1 cellular context compared by ENCODE assay signal in the genomic region with DNA sequence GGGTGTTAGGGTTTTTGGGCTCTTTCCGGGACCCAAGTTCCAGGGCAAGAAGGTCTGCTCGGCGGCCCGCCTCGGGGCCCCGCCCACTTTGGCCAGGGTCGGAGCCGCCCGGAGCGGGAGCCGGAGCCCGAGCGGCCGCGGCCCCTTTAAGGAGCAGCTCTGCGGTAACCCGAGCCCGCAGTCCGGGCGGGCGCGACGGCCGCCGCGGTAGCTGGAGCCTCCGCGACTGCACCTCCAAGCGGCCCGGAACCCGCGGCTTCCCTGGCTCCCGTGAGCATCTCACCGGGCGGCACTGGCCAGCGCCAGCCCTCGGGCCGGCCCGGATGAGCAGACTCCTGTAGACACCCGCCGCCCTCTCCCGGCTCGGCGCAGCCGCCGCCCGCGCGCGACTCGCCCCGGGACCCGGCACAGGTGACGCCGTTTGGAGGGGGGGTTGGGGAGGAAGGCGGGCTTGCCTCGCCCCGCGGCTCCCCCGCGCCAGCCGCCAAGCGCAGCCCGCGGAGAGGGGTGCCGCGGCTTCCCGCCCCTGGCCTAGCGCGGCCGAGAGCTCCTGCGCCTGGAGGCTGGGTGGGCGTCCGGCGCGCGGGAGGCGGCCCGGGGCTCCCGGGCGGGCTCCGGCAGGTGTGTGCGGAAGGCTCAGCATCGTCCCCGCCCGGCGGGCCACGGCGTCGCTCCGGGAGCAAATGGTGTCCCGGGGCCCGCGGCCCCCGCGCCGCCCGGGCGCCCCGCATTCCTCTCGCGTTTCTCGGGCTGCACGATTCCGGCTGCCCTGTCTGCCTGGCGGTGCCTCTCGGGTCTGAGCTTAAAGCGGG.
TF ChIP-seq lines count a peak whose summit lies in the region.

TSS of gene TLCD4 (plus strand) at position 149 of the 812 bp plus-strand sequence. CDS start 26,547 bp downstream, outside the sequence.

TF ChIP-seq in HepG2, 621 proteins besides CTCF, POLR2A, EP300 and RAD21 (continued from another document and continues in another):
- TF ChIP-seq, protein P1, sequence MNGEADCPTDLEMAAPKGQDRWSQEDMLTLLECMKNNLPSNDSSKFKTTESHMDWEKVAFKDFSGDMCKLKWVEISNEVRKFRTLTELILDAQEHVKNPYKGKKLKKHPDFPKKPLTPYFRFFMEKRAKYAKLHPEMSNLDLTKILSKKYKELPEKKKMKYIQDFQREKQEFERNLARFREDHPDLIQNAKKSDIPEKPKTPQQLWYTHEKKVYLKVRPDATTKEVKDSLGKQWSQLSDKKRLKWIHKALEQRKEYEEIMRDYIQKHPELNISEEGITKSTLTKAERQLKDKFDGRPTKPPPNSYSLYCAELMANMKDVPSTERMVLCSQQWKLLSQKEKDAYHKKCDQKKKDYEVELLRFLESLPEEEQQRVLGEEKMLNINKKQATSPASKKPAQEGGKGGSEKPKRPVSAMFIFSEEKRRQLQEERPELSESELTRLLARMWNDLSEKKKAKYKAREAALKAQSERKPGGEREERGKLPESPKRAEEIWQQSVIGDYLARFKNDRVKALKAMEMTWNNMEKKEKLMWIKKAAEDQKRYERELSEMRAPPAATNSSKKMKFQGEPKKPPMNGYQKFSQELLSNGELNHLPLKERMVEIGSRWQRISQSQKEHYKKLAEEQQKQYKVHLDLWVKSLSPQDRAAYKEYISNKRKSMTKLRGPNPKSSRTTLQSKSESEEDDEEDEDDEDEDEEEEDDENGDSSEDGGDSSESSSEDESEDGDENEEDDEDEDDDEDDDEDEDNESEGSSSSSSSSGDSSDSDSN (CRISPR knock-in tag; IDR thresholded peaks at IDR 0.05) = peak; percentile 84; the same call in 1 of the 2 replicates
- TF ChIP-seq ARID5B (CRISPR knock-in tag; IDR thresholded peaks at IDR 0.05) (no peak), SALL1 (CRISPR knock-in tag; IDR thresholded peaks at IDR 0.05) (peak; percentile 37; the same call in 1 of the 2 replicates), MED8 (CRISPR knock-in tag; IDR thresholded peaks at IDR 0.05; ENCODE audit: insufficient replicate concordance) (no peak), KLF13 (CRISPR knock-in tag; IDR thresholded peaks at IDR 0.05) (no peak), CERS6 (CRISPR knock-in tag; IDR thresholded peaks at IDR 0.05) (0 out of 2 replicates have a peak, but pooled peaks have one; percentile 47), ZNF546 (CRISPR knock-in tag; conservative IDR thresholded peaks at IDR 0.05) (0 out of 2 replicates have a peak, but pooled peaks have one; percentile 53), SMARCE1 (IDR thresholded peaks at IDR 0.05; ENCODE audit: borderline replicate concordance) (no peak), RFXAP (CRISPR knock-in tag; IDR thresholded peaks at IDR 0.05; ENCODE audit: borderline replicate concordance) (0 out of 2 replicates have a peak, but pooled peaks have one; percentile 16), TMF1 (CRISPR knock-in tag; IDR thresholded peaks at IDR 0.05; ENCODE audit: low read depth) (peak; percentile 63; the same call in 1 of the 2 replicates), POGK (CRISPR knock-in tag; conservative IDR thresholded peaks at IDR 0.05) (0 out of 2 replicates have a peak, but pooled peaks have one; percentile 16), ZNF10 (CRISPR knock-in tag; IDR thresholded peaks at IDR 0.05; ENCODE audit: borderline replicate concordance, low read depth) (no peak), MEF2D (CRISPR knock-in tag; IDR thresholded peaks at IDR 0.05) (no peak), ASH2L (IDR thresholded peaks at IDR 0.05; ENCODE audit: insufficient read length, low read depth, low read length) (peak; percentile 36), MTA1 (CRISPR knock-in tag; IDR thresholded peaks at IDR 0.05; ENCODE audit: borderline replicate concordance) (peak; percentile 44; the same call in 1 of the 2 replicates), PAX8 (CRISPR knock-in tag; IDR thresholded peaks at IDR 0.05; ENCODE audit: borderline replicate concordance) (0 out of 2 replicates have a peak, but pooled peaks have one; percentile 38), SKI (IDR thresholded peaks at IDR 0.05; ENCODE audit: partially characterized antibody) (peak; percentile 26), PHF8 (CRISPR knock-in tag; IDR thresholded peaks at IDR 0.05) (peak; percentile 54; the same call in 1 of the 2 replicates), ZSCAN12 (CRISPR knock-in tag; IDR thresholded peaks at IDR 0.05) (0 out of 2 replicates have a peak, but pooled peaks have one; percentile 29), ARNT2 (CRISPR knock-in tag; IDR thresholded peaks at IDR 0.05; ENCODE audit: low read depth) (peak; percentile 77; the same call in 1 of the 2 replicates), SAFB2 (CRISPR knock-in tag; IDR thresholded peaks at IDR 0.05; ENCODE audit: borderline replicate concordance, low read depth) (no peak), ZNF687 (CRISPR knock-in tag; IDR thresholded peaks at IDR 0.05) (peak; percentile 75), ZBTB7A (CRISPR knock-in tag; IDR thresholded peaks at IDR 0.05) (0 out of 2 replicates have a peak, but pooled peaks have one; percentile 17)
- TF ChIP-seq, protein P2, sequence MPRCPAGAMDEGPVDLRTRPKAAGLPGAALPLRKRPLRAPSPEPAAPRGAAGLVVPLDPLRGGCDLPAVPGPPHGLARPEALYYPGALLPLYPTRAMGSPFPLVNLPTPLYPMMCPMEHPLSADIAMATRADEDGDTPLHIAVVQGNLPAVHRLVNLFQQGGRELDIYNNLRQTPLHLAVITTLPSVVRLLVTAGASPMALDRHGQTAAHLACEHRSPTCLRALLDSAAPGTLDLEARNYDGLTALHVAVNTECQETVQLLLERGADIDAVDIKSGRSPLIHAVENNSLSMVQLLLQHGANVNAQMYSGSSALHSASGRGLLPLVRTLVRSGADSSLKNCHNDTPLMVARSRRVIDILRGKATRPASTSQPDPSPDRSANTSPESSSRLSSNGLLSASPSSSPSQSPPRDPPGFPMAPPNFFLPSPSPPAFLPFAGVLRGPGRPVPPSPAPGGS (CRISPR knock-in tag; IDR thresholded peaks at IDR 0.05) = 0 out of 2 replicates have a peak, but pooled peaks have one; percentile 18
- TF ChIP-seq, protein P3, sequence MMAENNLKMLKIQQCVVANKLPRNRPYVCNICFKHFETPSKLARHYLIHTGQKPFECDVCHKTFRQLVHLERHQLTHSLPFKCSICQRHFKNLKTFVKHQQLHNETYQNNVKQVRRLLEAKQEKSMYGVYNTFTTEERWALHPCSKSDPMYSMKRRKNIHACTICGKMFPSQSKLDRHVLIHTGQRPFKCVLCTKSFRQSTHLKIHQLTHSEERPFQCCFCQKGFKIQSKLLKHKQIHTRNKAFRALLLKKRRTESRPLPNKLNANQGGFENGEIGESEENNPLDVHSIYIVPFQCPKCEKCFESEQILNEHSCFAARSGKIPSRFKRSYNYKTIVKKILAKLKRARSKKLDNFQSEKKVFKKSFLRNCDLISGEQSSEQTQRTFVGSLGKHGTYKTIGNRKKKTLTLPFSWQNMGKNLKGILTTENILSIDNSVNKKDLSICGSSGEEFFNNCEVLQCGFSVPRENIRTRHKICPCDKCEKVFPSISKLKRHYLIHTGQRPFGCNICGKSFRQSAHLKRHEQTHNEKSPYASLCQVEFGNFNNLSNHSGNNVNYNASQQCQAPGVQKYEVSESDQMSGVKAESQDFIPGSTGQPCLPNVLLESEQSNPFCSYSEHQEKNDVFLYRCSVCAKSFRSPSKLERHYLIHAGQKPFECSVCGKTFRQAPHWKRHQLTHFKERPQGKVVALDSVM (CRISPR knock-in tag; IDR thresholded peaks at IDR 0.05) = peak; percentile 12; the same call in 1 of the 2 replicates
- TF ChIP-seq, protein P4, sequence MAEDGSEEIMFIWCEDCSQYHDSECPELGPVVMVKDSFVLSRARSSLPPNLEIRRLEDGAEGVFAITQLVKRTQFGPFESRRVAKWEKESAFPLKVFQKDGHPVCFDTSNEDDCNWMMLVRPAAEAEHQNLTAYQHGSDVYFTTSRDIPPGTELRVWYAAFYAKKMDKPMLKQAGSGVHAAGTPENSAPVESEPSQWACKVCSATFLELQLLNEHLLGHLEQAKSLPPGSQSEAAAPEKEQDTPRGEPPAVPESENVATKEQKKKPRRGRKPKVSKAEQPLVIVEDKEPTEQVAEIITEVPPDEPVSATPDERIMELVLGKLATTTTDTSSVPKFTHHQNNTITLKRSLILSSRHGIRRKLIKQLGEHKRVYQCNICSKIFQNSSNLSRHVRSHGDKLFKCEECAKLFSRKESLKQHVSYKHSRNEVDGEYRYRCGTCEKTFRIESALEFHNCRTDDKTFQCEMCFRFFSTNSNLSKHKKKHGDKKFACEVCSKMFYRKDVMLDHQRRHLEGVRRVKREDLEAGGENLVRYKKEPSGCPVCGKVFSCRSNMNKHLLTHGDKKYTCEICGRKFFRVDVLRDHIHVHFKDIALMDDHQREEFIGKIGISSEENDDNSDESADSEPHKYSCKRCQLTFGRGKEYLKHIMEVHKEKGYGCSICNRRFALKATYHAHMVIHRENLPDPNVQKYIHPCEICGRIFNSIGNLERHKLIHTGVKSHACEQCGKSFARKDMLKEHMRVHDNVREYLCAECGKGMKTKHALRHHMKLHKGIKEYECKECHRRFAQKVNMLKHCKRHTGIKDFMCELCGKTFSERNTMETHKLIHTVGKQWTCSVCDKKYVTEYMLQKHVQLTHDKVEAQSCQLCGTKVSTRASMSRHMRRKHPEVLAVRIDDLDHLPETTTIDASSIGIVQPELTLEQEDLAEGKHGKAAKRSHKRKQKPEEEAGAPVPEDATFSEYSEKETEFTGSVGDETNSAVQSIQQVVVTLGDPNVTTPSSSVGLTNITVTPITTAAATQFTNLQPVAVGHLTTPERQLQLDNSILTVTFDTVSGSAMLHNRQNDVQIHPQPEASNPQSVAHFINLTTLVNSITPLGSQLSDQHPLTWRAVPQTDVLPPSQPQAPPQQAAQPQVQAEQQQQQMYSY (CRISPR knock-in tag; IDR thresholded peaks at IDR 0.05) = peak; percentile 79
